In the genomic region with DNA sequence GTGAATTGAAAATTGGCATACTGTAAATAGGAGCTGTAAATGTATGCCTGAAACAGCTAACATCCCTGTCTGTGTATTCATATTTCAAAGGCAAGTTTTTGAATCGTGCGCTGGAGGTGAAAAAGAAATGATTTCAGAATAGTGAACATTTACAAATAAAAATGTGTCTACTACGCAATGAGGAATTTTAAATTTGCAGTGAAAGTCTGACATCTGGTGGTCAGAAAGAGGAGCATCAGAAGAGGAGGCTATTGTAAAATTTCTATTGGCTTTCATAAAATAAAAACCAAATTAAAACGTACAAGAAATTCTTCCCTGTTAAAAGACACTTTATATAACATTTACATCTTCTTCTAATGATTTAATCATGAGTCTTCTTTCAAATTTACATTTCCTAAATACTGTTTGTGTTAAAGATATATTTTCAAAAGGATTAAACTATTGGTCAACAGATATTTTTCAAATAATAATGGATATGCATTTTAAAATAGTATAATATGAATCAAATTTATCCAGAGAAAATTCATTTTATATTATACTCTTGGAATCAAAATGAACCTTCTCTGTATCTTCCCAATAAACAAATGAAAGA, we compare ENCODE assay signal across 8 cellular contexts.
DNase-seq lines count a peak whose midpoint lies in the region; ATAC-seq, FAIRE-seq and TF ChIP-seq lines count a peak whose summit lies in the region.

No MANE protein-coding gene starts in this region.

- no peak overlapping the region for H3K27ac ChIP-seq in kidney (ENCODE audit: low read depth in 2 of 2, low read length in 2 of 2)

- no peaks in the 10 kb centered on the region for H3K36me3 ChIP-seq in kidney (ENCODE audit: control insufficient read depth in 1 of 2, insufficient read depth in 2 of 2, low read length in 2 of 2)

- H3K9me3 Mint-ChIP-seq in WTC11, result no peaks in the 10 kb centered on the region

- ATAC-seq in GM18868 (IDR thresholded peaks at IDR 0.05; ENCODE audit: unreplicated experiment) (peak; percentile 72), WTC11 (no peak)

- FAIRE-seq in kidney (lab: Jason Lieb, UNC), result peak; percentile 91

- H3K36me3 Mint-ChIP-seq in WTC11, result no peaks in the 10 kb centered on the region

- TF ChIP-seq CTCF in AG10803 (conservative IDR thresholded peaks at IDR 0.05; ENCODE audit: low read length), result peak; percentile 84
- TF ChIP-seq CTCF in WTC11 (IDR thresholded peaks at IDR 0.05), result peak; percentile 46; the same call in 1 of the 2 replicates
- TF ChIP-seq CTCF in kidney (IDR thresholded peaks at IDR 0.05; ENCODE audit: borderline replicate concordance, extremely low read depth, insufficient read depth), result peak; percentile 61

- POLR2A ChIA-PET in WTC11 (lab: Charles Lee), result no interaction called here

- CTCF ChIA-PET in WTC11 (lab: Charles Lee), result no interaction called here

- H3K4me1 ChIP-seq in kidney (ENCODE audit: control insufficient read depth in 1 of 2, insufficient read depth in 1 of 2, low read depth in 1 of 2, low read length in 2 of 2), result no peaks in the 10 kb centered on the region

- no peaks in the 10 kb centered on the region for H3K9me3 ChIP-seq in kidney (ENCODE audit: control insufficient read depth in 1 of 2, low read length in 2 of 2)

- H3K4me3 ChIP-seq in AG10803 (ENCODE audit: low read length) (no peak overlapping the region), kidney (ENCODE audit: low read length in 2 of 2) (no peak overlapping the region)

- peaks cover 3% of the 10 kb centered on the region for H3K4me1 Mint-ChIP-seq in WTC11

- peak; percentile 51 for DNase-seq in AG10803 (ENCODE audit: low read depth)
- peak; percentile 14 for DNase-seq in NCI-H1105 (lab: John Stamatoyannopoulos, UW)
- no peak for DNase-seq in WTC11 (ENCODE audit: low spot score)
- DNase-seq in kidney, result no peak
- no peak for DNase-seq in GM19238 (ENCODE audit: insufficient read length, low spot score)
- no peak for DNase-seq in COLO668 (lab: John Stamatoyannopoulos, UW; ENCODE audit: unreplicated experiment)
- no peak for DNase-seq in NK-92 treated with Interleukin-12 subunit alpha and Interleukin-12 subunit beta, amount 100 ng/mL, for 24 hours (lab: John Stamatoyannopoulos, UW)

- peaks cover 9% of the 10 kb centered on the region for H3K27me3 Mint-ChIP-seq in WTC11 (ENCODE audit: low read depth)

- no peak overlapping the region for H3K9ac ChIP-seq in kidney (ENCODE audit: low read length in 2 of 2)

- intact Hi-C loops in kidney (cut with DNase I), result no loop called here

- no peak overlapping the region for H3K27ac Mint-ChIP-seq in WTC11

- H3K4me3 Mint-ChIP-seq in WTC11, result no peak overlapping the region

TF ChIP-seq in WTC11, 78 proteins besides CTCF, POLR2A, EP300 and RAD21 (continues in another document):
- no peak for TF ChIP-seq ZNF671 (CRISPR knock-in tag; IDR thresholded peaks at IDR 0.05)
- no peak for TF ChIP-seq CDX4 (CRISPR knock-in tag; IDR thresholded peaks at IDR 0.05; ENCODE audit: borderline replicate concordance)
- TF ChIP-seq MLX (CRISPR knock-in tag; IDR thresholded peaks at IDR 0.05), result no peak
- no peak for TF ChIP-seq IRF2 (CRISPR knock-in tag; IDR thresholded peaks at IDR 0.05; ENCODE audit: borderline replicate concordance, low read depth)
- TF ChIP-seq, protein P1, sequence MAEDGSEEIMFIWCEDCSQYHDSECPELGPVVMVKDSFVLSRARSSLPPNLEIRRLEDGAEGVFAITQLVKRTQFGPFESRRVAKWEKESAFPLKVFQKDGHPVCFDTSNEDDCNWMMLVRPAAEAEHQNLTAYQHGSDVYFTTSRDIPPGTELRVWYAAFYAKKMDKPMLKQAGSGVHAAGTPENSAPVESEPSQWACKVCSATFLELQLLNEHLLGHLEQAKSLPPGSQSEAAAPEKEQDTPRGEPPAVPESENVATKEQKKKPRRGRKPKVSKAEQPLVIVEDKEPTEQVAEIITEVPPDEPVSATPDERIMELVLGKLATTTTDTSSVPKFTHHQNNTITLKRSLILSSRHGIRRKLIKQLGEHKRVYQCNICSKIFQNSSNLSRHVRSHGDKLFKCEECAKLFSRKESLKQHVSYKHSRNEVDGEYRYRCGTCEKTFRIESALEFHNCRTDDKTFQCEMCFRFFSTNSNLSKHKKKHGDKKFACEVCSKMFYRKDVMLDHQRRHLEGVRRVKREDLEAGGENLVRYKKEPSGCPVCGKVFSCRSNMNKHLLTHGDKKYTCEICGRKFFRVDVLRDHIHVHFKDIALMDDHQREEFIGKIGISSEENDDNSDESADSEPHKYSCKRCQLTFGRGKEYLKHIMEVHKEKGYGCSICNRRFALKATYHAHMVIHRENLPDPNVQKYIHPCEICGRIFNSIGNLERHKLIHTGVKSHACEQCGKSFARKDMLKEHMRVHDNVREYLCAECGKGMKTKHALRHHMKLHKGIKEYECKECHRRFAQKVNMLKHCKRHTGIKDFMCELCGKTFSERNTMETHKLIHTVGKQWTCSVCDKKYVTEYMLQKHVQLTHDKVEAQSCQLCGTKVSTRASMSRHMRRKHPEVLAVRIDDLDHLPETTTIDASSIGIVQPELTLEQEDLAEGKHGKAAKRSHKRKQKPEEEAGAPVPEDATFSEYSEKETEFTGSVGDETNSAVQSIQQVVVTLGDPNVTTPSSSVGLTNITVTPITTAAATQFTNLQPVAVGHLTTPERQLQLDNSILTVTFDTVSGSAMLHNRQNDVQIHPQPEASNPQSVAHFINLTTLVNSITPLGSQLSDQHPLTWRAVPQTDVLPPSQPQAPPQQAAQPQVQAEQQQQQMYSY (CRISPR knock-in tag; IDR thresholded peaks at IDR 0.05), result no peak
- TF ChIP-seq ZNF138 (CRISPR knock-in tag; conservative IDR thresholded peaks at IDR 0.05), result no peak
- no peak for TF ChIP-seq FOXP1 (CRISPR knock-in tag; IDR thresholded peaks at IDR 0.05; ENCODE audit: borderline replicate concordance)
- TF ChIP-seq KAT7 (CRISPR knock-in tag; IDR thresholded peaks at IDR 0.05; ENCODE audit: borderline replicate concordance), result no peak
- no peak for TF ChIP-seq ZNF232 (CRISPR knock-in tag; IDR thresholded peaks at IDR 0.05)
- TF ChIP-seq ARID4B (CRISPR knock-in tag; IDR thresholded peaks at IDR 0.05; ENCODE audit: borderline replicate concordance), result no peak
- no peak for TF ChIP-seq FOXJ3 (CRISPR knock-in tag; IDR thresholded peaks at IDR 0.05; ENCODE audit: borderline replicate concordance)
- TF ChIP-seq, protein P2, sequence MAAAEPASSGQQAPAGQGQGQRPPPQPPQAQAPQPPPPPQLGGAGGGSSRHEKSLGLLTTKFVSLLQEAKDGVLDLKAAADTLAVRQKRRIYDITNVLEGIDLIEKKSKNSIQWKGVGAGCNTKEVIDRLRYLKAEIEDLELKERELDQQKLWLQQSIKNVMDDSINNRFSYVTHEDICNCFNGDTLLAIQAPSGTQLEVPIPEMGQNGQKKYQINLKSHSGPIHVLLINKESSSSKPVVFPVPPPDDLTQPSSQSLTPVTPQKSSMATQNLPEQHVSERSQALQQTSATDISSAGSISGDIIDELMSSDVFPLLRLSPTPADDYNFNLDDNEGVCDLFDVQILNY (CRISPR knock-in tag; IDR thresholded peaks at IDR 0.05), result no peak

Comparison
In these comparisons a context has a peak if more than half of its experiments do, and no peak if none do; other contexts are left out.
1. DNase-seq: peak in AG10803 (single experiment) and NCI-H1105 (single experiment); none in WTC11 (single experiment), kidney (single experiment), GM19238 (single experiment), COLO668 (single experiment) and NK-92 treated with Interleukin-12 subunit alpha and Interleukin-12 subunit beta, amount 100 ng/mL, for 24 hours (single experiment).
2. Peak in every context shown above with its lines, with median percentiles within 50 percentile points of each other: CTCF ChIP-seq.